Comparison of ENCODE assay signal across 1 cellular context in the genomic region with DNA sequence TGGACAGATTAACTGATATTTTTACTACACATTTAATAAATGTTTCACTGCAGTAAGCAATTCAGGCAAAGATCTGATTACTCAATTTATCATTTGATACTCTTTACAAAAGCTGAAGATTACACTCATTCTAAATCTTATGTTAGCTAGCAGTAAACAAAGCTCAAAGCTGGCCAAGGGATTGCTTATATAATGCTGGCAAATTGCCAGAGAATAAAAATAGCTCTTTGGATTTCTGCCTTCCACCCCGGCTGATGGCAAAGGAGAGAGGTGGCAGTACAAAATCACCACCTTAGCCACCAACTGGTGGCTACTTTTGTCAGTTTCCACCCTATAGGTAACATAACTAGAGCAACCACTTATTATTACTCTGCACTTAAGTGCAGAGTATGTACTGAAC.
TF ChIP-seq lines count a peak whose summit lies in the region.

No MANE protein-coding gene starts in this region.

TF ChIP-seq in IMR-90, 13 proteins besides CTCF, POLR2A, EP300 and RAD21 (continued from another document):
- TF ChIP-seq ELK1 (IDR thresholded peaks at IDR 0.05; ENCODE audit: borderline replicate concordance, low read depth, low read length) = no peak
- no peak for TF ChIP-seq BHLHE40 (IDR thresholded peaks at IDR 0.05; ENCODE audit: low read depth, low read length)
- TF ChIP-seq CEBPB (IDR thresholded peaks at IDR 0.05; ENCODE audit: low read depth, low read length) = no peak
- no peak for TF ChIP-seq SMC3 (IDR thresholded peaks at IDR 0.05; ENCODE audit: low read depth, low read length)
- TF ChIP-seq NFE2L2 (IDR thresholded peaks at IDR 0.05; ENCODE audit: low read depth, low read length) = no peak
- no peak for TF ChIP-seq FOS (IDR thresholded peaks at IDR 0.05; ENCODE audit: low read depth, low read length)
- no peak for TF ChIP-seq CHD1 (IDR thresholded peaks at IDR 0.05; ENCODE audit: low read depth, low read length)
- no peak for TF ChIP-seq MAFK (IDR thresholded peaks at IDR 0.05; ENCODE audit: low read depth, low read length)
